Comparison of ENCODE assay signal across 2 cellular contexts in the genomic region with DNA sequence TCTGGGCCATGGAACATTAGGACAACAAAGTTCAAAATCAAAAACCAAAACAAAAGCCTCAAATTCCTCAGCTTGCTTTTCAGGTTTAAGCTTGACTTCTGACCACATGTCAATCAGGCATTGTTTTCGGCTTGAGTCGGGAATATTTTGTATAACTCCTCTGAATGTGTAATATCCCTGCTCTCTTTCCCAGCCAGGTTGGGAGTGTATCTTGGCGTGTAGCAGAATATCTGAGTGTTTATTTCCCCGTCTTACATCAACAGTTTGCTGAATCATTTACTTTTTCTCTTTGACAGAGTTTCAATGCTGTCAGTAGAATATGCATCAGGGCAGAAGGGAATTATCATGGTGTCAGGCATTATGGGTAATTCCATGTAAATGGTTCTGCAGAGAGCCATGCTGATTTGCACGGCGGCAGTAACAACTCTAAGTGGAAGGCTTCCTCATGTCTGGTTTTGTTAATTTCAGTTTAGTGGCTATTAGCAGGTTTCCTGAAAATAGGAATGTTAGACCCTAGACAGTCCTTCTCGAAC.
TF ChIP-seq lines count a peak whose summit lies in the region.

No MANE protein-coding gene starts in this region.

TF ChIP-seq in GM23338, 12 proteins besides CTCF, POLR2A, EP300 and RAD21:
- TF ChIP-seq ZNF114 (CRISPR knock-in tag; IDR thresholded peaks at IDR 0.05) (no peak), CREB1 (CRISPR knock-in tag; IDR thresholded peaks at IDR 0.05; ENCODE audit: low read depth) (no peak), STAT1 (IDR thresholded peaks at IDR 0.05; ENCODE audit: unreplicated experiment) (no peak), ZNF331 (CRISPR knock-in tag; IDR thresholded peaks at IDR 0.05; ENCODE audit: low read depth) (no peak), EZH2phosphoT487 (IDR thresholded peaks at IDR 0.05; ENCODE audit: unreplicated experiment) (no peak)
- TF ChIP-seq, protein P1, sequence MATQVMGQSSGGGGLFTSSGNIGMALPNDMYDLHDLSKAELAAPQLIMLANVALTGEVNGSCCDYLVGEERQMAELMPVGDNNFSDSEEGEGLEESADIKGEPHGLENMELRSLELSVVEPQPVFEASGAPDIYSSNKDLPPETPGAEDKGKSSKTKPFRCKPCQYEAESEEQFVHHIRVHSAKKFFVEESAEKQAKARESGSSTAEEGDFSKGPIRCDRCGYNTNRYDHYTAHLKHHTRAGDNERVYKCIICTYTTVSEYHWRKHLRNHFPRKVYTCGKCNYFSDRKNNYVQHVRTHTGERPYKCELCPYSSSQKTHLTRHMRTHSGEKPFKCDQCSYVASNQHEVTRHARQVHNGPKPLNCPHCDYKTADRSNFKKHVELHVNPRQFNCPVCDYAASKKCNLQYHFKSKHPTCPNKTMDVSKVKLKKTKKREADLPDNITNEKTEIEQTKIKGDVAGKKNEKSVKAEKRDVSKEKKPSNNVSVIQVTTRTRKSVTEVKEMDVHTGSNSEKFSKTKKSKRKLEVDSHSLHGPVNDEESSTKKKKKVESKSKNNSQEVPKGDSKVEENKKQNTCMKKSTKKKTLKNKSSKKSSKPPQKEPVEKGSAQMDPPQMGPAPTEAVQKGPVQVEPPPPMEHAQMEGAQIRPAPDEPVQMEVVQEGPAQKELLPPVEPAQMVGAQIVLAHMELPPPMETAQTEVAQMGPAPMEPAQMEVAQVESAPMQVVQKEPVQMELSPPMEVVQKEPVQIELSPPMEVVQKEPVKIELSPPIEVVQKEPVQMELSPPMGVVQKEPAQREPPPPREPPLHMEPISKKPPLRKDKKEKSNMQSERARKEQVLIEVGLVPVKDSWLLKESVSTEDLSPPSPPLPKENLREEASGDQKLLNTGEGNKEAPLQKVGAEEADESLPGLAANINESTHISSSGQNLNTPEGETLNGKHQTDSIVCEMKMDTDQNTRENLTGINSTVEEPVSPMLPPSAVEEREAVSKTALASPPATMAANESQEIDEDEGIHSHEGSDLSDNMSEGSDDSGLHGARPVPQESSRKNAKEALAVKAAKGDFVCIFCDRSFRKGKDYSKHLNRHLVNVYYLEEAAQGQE (IDR thresholded peaks at IDR 0.05; ENCODE audit: unreplicated experiment): no peak
- TF ChIP-seq, protein P2, sequence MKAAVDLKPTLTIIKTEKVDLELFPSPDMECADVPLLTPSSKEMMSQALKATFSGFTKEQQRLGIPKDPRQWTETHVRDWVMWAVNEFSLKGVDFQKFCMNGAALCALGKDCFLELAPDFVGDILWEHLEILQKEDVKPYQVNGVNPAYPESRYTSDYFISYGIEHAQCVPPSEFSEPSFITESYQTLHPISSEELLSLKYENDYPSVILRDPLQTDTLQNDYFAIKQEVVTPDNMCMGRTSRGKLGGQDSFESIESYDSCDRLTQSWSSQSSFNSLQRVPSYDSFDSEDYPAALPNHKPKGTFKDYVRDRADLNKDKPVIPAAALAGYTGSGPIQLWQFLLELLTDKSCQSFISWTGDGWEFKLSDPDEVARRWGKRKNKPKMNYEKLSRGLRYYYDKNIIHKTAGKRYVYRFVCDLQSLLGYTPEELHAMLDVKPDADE (IDR thresholded peaks at IDR 0.05): no peak

TF ChIP-seq in HEK293, 187 proteins besides CTCF, POLR2A, EP300 and RAD21:
- peak; percentile 70; the same call in 1 of the 2 replicates for TF ChIP-seq TRIM28 (IDR thresholded peaks at IDR 0.05; ENCODE audit: borderline replicate concordance, low read length)
- no peak for TF ChIP-seq ZNF521 (tag by site-specific recombination; IDR thresholded peaks at IDR 0.05)
TF ChIP-seq in HEK293: peak in this region for 1.
